1 cellular context compared by ENCODE assay signal in the genomic region with DNA sequence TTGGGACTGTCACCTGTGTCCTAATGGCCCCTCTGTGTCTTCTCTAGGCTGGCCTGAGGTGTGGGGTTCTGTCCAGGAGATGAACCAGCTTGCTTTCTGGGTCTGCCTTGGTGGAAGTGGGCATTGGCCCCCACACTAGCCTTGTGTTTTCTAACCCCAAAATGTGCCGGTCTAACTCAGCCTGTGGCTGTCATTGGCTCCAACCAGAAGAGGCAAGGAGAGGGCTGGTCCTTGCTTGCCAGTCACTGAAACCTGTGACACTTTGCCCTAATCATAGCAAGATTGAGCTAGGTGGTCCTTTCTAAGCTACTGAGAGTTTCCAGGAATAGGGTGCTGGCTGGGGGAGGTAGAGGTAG.
TF ChIP-seq lines count a peak whose summit lies in the region.

No MANE protein-coding gene starts in this region.

TF ChIP-seq in IMR-90, 13 proteins besides CTCF, POLR2A, EP300 and RAD21 (continued from another document):
- TF ChIP-seq, protein P1, sequence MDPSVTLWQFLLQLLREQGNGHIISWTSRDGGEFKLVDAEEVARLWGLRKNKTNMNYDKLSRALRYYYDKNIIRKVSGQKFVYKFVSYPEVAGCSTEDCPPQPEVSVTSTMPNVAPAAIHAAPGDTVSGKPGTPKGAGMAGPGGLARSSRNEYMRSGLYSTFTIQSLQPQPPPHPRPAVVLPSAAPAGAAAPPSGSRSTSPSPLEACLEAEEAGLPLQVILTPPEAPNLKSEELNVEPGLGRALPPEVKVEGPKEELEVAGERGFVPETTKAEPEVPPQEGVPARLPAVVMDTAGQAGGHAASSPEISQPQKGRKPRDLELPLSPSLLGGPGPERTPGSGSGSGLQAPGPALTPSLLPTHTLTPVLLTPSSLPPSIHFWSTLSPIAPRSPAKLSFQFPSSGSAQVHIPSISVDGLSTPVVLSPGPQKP (IDR thresholded peaks at IDR 0.05; ENCODE audit: borderline replicate concordance, low read depth, low read length) = no peak
- TF ChIP-seq, protein P2, sequence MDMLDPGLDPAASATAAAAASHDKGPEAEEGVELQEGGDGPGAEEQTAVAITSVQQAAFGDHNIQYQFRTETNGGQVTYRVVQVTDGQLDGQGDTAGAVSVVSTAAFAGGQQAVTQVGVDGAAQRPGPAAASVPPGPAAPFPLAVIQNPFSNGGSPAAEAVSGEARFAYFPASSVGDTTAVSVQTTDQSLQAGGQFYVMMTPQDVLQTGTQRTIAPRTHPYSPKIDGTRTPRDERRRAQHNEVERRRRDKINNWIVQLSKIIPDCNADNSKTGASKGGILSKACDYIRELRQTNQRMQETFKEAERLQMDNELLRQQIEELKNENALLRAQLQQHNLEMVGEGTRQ (IDR thresholded peaks at IDR 0.05; ENCODE audit: low read depth, low read length) = no peak
- TF ChIP-seq SMC3 (IDR thresholded peaks at IDR 0.05; ENCODE audit: low read depth, low read length) (no peak), MXI1 (IDR thresholded peaks at IDR 0.05; ENCODE audit: borderline replicate concordance, low read depth, low read length) (no peak), CHD1 (IDR thresholded peaks at IDR 0.05; ENCODE audit: low read depth, low read length) (no peak), RCOR1 (IDR thresholded peaks at IDR 0.05; ENCODE audit: insufficient replicate concordance, low read length) (no peak)
